In the genomic region with DNA sequence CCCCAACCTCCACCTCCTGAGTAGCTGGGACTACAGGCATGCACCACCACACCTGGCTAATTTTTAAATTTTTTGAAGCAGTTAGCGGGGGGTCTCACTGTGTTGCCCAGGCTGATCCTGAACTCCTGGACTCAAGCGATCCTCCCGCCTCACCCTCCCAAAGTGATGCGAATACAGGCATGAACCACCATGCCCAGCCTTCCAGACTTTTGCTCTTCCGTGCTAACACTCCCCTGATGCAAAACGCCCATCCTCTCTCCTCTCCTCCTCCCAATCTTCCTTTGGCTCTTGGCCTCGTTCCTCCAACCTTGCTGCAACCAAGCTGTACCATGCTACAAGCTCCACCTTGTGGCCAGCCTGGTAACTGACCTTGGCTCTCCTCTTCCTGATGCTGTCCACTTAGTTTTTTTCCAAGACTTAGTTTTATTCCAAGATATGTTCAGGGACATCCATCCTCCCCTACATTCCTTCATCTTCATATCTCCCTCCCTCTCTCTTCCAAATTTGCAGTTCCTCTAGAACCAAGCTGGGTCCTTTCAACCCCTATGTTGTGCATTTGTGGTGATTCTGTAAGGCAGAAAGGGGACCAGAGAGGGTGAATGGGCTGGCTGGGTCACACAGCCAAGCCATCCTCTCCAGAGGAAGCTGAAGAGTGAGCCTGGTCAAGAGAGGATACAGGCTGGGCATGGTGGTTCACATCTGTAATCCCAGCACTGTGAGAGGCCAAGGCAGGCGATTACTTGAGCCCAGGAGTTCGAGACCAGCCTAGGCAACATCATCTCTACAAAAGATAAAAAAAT, we compare ENCODE assay signal across 9 cellular contexts. TPM values are rescaled to one million over a fixed set of nuclear protein-coding genes. Genes with fewer than 3 reads are reported as not detected.
DNase-seq lines count a peak whose midpoint lies in the region; ATAC-seq and TF ChIP-seq lines count a peak whose summit lies in the region.
"Had no signal": no experiment of that assay in that cellular context is flagged by ENCODE, and none has a peak within 500 bp of the region (broad histone marks: within the 10 kb centered on the region; RNA-seq: fewer than 3 reads in every experiment).

No MANE protein-coding gene starts in this region.

- DNase-seq in CD1c-positive myeloid dendritic cell (ENCODE audit: extremely low spot score) (peak; percentile 1), GM13976 (ENCODE audit: low spot score) (no peak), memory B cell (ENCODE audit: low spot score in 2 of 2) (no peak), HPDE6-E6E7 (ENCODE audit: extremely low spot score) (no peak), mucosa of gallbladder (ENCODE audit: low spot score) (no peak), putamen (ENCODE audit: low spot score) (no peak)
- no peak for DNase-seq in effector CD4-positive, alpha-beta T cell

- no peak for ATAC-seq in memory B cell (ENCODE audit: low read depth)

- H3K4me3 Mint-ChIP-seq in memory B cell, result no peak overlapping the region

- H3K4me3 ChIP-seq in WI38 (ENCODE audit: low read depth, low read length), result no peak overlapping the region
- H3K4me3 ChIP-seq: skin epidermis had no signal

- H3K9me3 Mint-ChIP-seq in memory B cell, result peaks cover 7% of the 10 kb centered on the region

- in situ Hi-C loops in GM13976 (cut with MboI; ENCODE audit: low sequenced_read_pairs, unreplicated experiment), result no loop called here

- H3K27ac Mint-ChIP-seq in memory B cell, result peak overlapping the region; percentile 48

- H3K27me3 Mint-ChIP-seq in memory B cell, result peaks cover 17% of the 10 kb centered on the region

- H3K4me1 Mint-ChIP-seq in memory B cell, result peaks cover 2% of the 10 kb centered on the region

- TF ChIP-seq CTCF in GM13976 (IDR thresholded peaks at IDR 0.05; ENCODE audit: borderline replicate concordance, control extremely low read depth, extremely low read depth, insufficient read depth, missing control alignments) (peak; percentile 19), WI38 (IDR thresholded peaks at IDR 0.05; ENCODE audit: low read depth, low read length) (peak; percentile 40)

- H3K36me3 Mint-ChIP-seq in memory B cell, result peaks cover 8% of the 10 kb centered on the region

RNA-seq across cellular contexts. Expression of gene TINCR, which starts 32.8 kb away (rescaled TPM):
- total RNA-seq in mucosa of gallbladder, result 0.20 TPM
